1 cellular context compared by ENCODE assay signal in the genomic region with DNA sequence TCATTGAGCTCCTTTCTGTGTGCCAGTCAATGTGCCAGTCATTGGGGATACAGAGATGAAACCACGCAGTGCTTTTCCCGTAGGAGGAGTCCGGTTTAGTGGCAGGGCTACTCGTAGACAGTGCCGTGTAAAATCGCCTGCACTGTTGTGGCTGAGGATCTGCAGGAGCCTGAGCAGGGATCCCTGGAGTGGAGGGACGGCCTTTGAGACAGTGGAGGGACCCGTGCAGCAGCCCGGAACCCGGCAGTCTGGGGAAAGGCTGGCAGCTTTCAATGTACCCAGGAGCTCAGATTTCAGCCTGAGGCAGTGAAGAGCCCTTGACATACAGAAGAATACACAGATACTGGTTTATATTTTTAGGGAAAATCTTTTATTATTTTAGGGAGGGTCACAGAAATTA.
TF ChIP-seq lines count a peak whose summit lies in the region.

No MANE protein-coding gene starts in this region.

TF ChIP-seq in GM23338, 12 proteins besides CTCF, POLR2A, EP300 and RAD21 (continued from another document):
- TF ChIP-seq, protein P1, sequence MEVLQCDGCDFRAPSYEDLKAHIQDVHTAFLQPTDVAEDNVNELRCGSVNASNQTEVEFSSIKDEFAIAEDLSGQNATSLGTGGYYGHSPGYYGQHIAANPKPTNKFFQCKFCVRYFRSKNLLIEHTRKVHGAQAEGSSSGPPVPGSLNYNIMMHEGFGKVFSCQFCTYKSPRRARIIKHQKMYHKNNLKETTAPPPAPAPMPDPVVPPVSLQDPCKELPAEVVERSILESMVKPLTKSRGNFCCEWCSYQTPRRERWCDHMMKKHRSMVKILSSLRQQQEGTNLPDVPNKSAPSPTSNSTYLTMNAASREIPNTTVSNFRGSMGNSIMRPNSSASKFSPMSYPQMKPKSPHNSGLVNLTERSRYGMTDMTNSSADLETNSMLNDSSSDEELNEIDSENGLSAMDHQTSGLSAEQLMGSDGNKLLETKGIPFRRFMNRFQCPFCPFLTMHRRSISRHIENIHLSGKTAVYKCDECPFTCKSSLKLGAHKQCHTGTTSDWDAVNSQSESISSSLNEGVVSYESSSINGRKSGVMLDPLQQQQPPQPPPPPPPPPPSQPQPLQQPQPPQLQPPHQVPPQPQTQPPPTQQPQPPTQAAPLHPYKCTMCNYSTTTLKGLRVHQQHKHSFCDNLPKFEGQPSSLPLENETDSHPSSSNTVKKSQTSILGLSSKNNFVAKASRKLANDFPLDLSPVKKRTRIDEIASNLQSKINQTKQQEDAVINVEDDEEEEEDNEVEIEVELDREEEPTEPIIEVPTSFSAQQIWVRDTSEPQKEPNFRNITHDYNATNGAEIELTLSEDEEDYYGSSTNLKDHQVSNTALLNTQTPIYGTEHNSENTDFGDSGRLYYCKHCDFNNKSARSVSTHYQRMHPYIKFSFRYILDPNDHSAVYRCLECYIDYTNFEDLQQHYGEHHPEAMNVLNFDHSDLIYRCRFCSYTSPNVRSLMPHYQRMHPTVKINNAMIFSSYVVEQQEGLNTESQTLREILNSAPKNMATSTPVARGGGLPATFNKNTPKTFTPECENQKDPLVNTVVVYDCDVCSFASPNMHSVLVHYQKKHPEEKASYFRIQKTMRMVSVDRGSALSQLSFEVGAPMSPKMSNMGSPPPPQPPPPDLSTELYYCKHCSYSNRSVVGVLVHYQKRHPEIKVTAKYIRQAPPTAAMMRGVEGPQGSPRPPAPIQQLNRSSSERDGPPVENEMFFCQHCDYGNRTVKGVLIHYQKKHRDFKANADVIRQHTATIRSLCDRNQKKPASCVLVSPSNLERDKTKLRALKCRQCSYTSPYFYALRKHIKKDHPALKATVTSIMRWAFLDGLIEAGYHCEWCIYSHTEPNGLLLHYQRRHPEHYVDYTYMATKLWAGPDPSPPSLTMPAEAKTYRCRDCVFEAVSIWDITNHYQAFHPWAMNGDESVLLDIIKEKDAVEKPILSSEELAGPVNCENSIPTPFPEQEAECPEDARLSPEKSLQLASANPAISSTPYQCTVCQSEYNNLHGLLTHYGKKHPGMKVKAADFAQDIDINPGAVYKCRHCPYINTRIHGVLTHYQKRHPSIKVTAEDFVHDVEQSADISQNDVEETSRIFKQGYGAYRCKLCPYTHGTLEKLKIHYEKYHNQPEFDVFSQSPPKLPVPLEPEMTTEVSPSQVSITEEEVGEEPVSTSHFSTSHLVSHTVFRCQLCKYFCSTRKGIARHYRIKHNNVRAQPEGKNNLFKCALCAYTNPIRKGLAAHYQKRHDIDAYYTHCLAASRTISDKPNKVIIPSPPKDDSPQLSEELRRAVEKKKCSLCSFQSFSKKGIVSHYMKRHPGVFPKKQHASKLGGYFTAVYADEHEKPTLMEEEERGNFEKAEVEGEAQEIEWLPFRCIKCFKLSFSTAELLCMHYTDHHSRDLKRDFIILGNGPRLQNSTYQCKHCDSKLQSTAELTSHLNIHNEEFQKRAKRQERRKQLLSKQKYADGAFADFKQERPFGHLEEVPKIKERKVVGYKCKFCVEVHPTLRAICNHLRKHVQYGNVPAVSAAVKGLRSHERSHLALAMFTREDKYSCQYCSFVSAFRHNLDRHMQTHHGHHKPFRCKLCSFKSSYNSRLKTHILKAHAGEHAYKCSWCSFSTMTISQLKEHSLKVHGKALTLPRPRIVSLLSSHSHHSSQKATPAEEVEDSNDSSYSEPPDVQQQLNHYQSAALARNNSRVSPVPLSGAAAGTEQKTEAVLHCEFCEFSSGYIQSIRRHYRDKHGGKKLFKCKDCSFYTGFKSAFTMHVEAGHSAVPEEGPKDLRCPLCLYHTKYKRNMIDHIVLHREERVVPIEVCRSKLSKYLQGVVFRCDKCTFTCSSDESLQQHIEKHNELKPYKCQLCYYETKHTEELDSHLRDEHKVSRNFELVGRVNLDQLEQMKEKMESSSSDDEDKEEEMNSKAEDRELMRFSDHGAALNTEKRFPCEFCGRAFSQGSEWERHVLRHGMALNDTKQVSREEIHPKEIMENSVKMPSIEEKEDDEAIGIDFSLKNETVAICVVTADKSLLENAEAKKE (CRISPR knock-in tag; IDR thresholded peaks at IDR 0.05) = no peak
